10 cellular contexts compared by ENCODE assay signal in genomic region chr10:2985729-2986232, GRCh38.
DNase-seq lines count a peak whose midpoint lies in the region; TF ChIP-seq lines count a peak whose summit lies in the region.
"Had no signal": no experiment of that assay in that cellular context is flagged by ENCODE, and none has a peak within 500 bp of the region (broad histone marks: within the 10 kb centered on the region; RNA-seq: fewer than 3 reads in every experiment).

No MANE protein-coding gene starts in this region.

- no peak for TF ChIP-seq CTCF in mammary epithelial cell (conservative IDR thresholded peaks at IDR 0.05 in 1 of 2, IDR thresholded peaks at IDR 0.05 in 1 of 2; ENCODE audit: extremely low read depth in 1 of 2, insufficient read depth in 1 of 2, low read depth in 1 of 2, low read length in 2 of 2)
- TF ChIP-seq CTCF in mesothelial cell of epicardium (IDR thresholded peaks at IDR 0.05; ENCODE audit: unreplicated experiment): no peak
- no peak for TF ChIP-seq CTCF in A673 (conservative IDR thresholded peaks at IDR 0.05; ENCODE audit: low read depth, low read length)

- DNase-seq in DMS153 (lab: John Stamatoyannopoulos, UW) (peak; percentile 82), NCI-H1092 (lab: John Stamatoyannopoulos, UW) (peak; percentile 25), mammary epithelial cell (peak; percentile 64), mucosa of gallbladder (ENCODE audit: low spot score) (peak; percentile 74), mesothelial cell of epicardium (ENCODE audit: low spot score in 2 of 2, unreplicated experiment in 2 of 2) (no peak), A673 (ENCODE audit: low spot score) (no peak)
- DNase-seq in activated CD4-positive, alpha-beta T cell treated with anti-CD3 and anti-CD28 coated beads, Interleukin-2, amount 50 U/mL, for 48 hours: no peak
- no peak for DNase-seq in NK-92 treated with Interleukin-12 subunit alpha and Interleukin-12 subunit beta, amount 100 ng/mL, for 24 hours (lab: John Stamatoyannopoulos, UW)
- DNase-seq: NCI-H187 treated with DMSO at 0.1 percent for 48 hours had no signal

- no peaks in the 10 kb centered on the region for H3K36me3 Mint-ChIP-seq in mesothelial cell of epicardium

- CTCF ChIA-PET in mammary epithelial cell (lab: Charles Lee; ENCODE audit: low non-redundant PET) (no interaction called here), A673 (lab: Charles Lee) (no interaction called here)

- H3K36me3 ChIP-seq in mammary epithelial cell (ENCODE audit: insufficient read depth, low read length) (no peaks in the 10 kb centered on the region), A673 (ENCODE audit: insufficient read depth, low read length, poor library complexity, severe bottlenecking) (no peaks in the 10 kb centered on the region)

- in situ Hi-C loops in mammary epithelial cell (cut with MboI; ENCODE audit: low sequenced_read_pairs in 2 of 2): no loop called here

- 41% methylated on average over 11 of the region's 11 CpGs for WGBS in mammary epithelial cell (ENCODE audit: low coverage, missing lambda C conversion rate)

- no peaks in the 10 kb centered on the region for H3K9me3 Mint-ChIP-seq in mesothelial cell of epicardium

- POLR2A ChIA-PET in A673 (lab: Charles Lee; ENCODE audit: low non-redundant PET): no interaction called here

- peak overlapping the region; percentile 3 for H3K4me2 ChIP-seq in mammary epithelial cell (ENCODE audit: insufficient read depth, low read depth, low read length)

- peaks cover 2% of the 10 kb centered on the region for H3K4me1 Mint-ChIP-seq in mesothelial cell of epicardium

- no peak overlapping the region for H3K9ac ChIP-seq in mammary epithelial cell (ENCODE audit: insufficient read depth, low read length)

- H3K27me3 ChIP-seq in mammary epithelial cell (ENCODE audit: insufficient read depth, low read length): no peaks in the 10 kb centered on the region
- H3K27me3 ChIP-seq in A673 (replicated peaks; ENCODE audit: insufficient read depth, low read depth, low read length, poor library complexity): peaks cover 7% of the 10 kb centered on the region

- H2AFZ ChIP-seq in mammary epithelial cell (ENCODE audit: low read depth, low read length): peak overlapping the region; percentile 59

- no peak overlapping the region for H3K4me3 Mint-ChIP-seq in mesothelial cell of epicardium
- H3K4me3 Mint-ChIP-seq: stimulated activated naive CD8-positive, alpha-beta T cell treated with anti-CD3 and anti-CD28 coated beads, Interleukin-15, Interleukin-2, amounts not matched to agents 100 ng/mL and 50 ng/mL, for 24 hours had no signal

- H3K4me1 ChIP-seq in mammary epithelial cell (ENCODE audit: insufficient read depth, low read length) (peaks cover 5% of the 10 kb centered on the region), A673 (ENCODE audit: insufficient read depth, low read length, poor library complexity, severe bottlenecking) (no peaks in the 10 kb centered on the region)

- H4K20me1 ChIP-seq in mammary epithelial cell (ENCODE audit: insufficient read depth, low read length): no peaks in the 10 kb centered on the region

- H3K27ac ChIP-seq in mammary epithelial cell (ENCODE audit: insufficient read depth, low read depth, low read length): no peak overlapping the region
- no peak overlapping the region for H3K27ac ChIP-seq in A673 (ENCODE audit: low read depth, low read length, poor library complexity, severe bottlenecking)

- intact Hi-C loops in mammary epithelial cell (cut with micrococcal nuclease) (no loop called here), A673 (cut with micrococcal nuclease; ENCODE audit: unreplicated experiment) (no loop called here)

- no peak overlapping the region for H3K4me3 ChIP-seq in mammary epithelial cell (replicated peaks in 1 of 3; ENCODE audit: insufficient read depth in 1 of 3, low read depth in 2 of 3, low read length in 3 of 3)
- H3K4me3 ChIP-seq in A673 (ENCODE audit: low read depth, low read length, poor library complexity, severe bottlenecking): no peak overlapping the region

- no TSS peak for BruUV-seq in mammary epithelial cell (replicated peaks; lab: Mats Ljungman, UMichigan)
- BruUV-seq in A673 (replicated peaks; lab: Mats Ljungman, UMichigan): no TSS peak

- H3K27ac Mint-ChIP-seq in mesothelial cell of epicardium: no peak overlapping the region
- H3K27ac Mint-ChIP-seq: stimulated activated naive CD8-positive, alpha-beta T cell treated with anti-CD3 and anti-CD28 coated beads, Interleukin-15, Interleukin-2, amounts not matched to agents 100 ng/mL and 50 ng/mL, for 24 hours had no signal

- H3K27me3 Mint-ChIP-seq in mesothelial cell of epicardium (ENCODE audit: low read depth): peaks cover 37% of the 10 kb centered on the region

- dilution Hi-C loops in mammary epithelial cell (cut with HindIII; ENCODE audit: low sequenced_read_pairs): no loop called here

- H3K9me3 ChIP-seq in mammary epithelial cell (replicated peaks; ENCODE audit: insufficient read depth, low read length) (no peaks in the 10 kb centered on the region), A673 (ENCODE audit: low read depth, low read length, poor library complexity, severe bottlenecking) (no peaks in the 10 kb centered on the region)

- no peaks in the 10 kb centered on the region for H3K79me2 ChIP-seq in mammary epithelial cell (ENCODE audit: insufficient read depth, low read length)

Comparison
In these comparisons a context has a peak if more than half of its experiments do, and no peak if none do; other contexts are left out.
1. DNase-seq: peak in DMS153 (single experiment), NCI-H1092 (single experiment), mammary epithelial cell (single experiment) and mucosa of gallbladder (single experiment); none in mesothelial cell of epicardium (0 of 2), A673 (single experiment), activated CD4-positive, alpha-beta T cell treated with anti-CD3 and anti-CD28 coated beads, Interleukin-2, amount 50 U/mL, for 48 hours (0 of 2) and NK-92 treated with Interleukin-12 subunit alpha and Interleukin-12 subunit beta, amount 100 ng/mL, for 24 hours (single experiment).